Comparison of ENCODE assay signal across 26 cellular contexts in genomic region chr12:6672143-6672542, GRCh38. TPM values are rescaled to one million over a fixed set of nuclear protein-coding genes. Genes with fewer than 3 reads are reported as not detected.
"Had no signal": no experiment of that assay in that cellular context is flagged by ENCODE, and none has a peak within 500 bp of the region (broad histone marks: within the 10 kb centered on the region; RNA-seq: fewer than 3 reads in every experiment).

No MANE protein-coding gene starts in this region.

- ATAC-seq: left colon; left lung; naive thymus-derived CD8-positive, alpha-beta T cell; psoas muscle; sciatic nerve; stimulated activated memory B cell treated with anti-CD40 and anti-IgM and Interleukin-4, amounts not matched to agents 10 μg/mL and 1 μg/mL and 100 μg/mL, for 72 hours; stimulated activated naive CD8-positive, alpha-beta T cell treated with anti-CD3 and anti-CD28 coated beads, Interleukin-15, amount 100 ng/mL, for 72 hours had no signal

- H3K27me3 Mint-ChIP-seq: naive thymus-derived CD8-positive, alpha-beta T cell; stimulated activated memory B cell treated with anti-CD40 and anti-IgM and Interleukin-4, amounts not matched to agents 10 μg/mL and 1 μg/mL and 100 μg/mL, for 72 hours; stimulated activated naive CD8-positive, alpha-beta T cell treated with anti-CD3 and anti-CD28 coated beads, Interleukin-15, amount 100 ng/mL, for 72 hours; type B pancreatic cell had no signal

- H3K27ac Mint-ChIP-seq: nephron; stimulated activated memory B cell treated with anti-CD40 and anti-IgM and Interleukin-4, amounts not matched to agents 10 μg/mL and 1 μg/mL and 100 μg/mL, for 72 hours; type B pancreatic cell had no signal

- H3K4me3 ChIP-seq: left lung, psoas muscle, spleen, tibial nerve, uterus had no signal

- H3K4me1 ChIP-seq: left lung, parathyroid adenoma, psoas muscle, tibial nerve, uterus had no signal

- H3K4me3 Mint-ChIP-seq: immature natural killer cell; naive thymus-derived CD8-positive, alpha-beta T cell; nephron; neural crest cell; stimulated activated memory B cell treated with anti-CD40 and anti-IgM and Interleukin-4, amounts not matched to agents 10 μg/mL and 1 μg/mL and 100 μg/mL, for 72 hours; stimulated activated naive CD8-positive, alpha-beta T cell treated with anti-CD3 and anti-CD28 coated beads, Interleukin-15, amount 100 ng/mL, for 72 hours; type B pancreatic cell had no signal

- H3K9me3 ChIP-seq: left lung, neutrophil, psoas muscle, spleen, tibial nerve, uterus had no signal

- DNase-seq: hippocampal formation; immature natural killer cell; kidney; left colon; left lung; mesenchymal stem cell; naive thymus-derived CD8-positive, alpha-beta T cell; occipital lobe; psoas muscle; small intestine; spleen; stimulated activated CD4-positive, alpha-beta T cell treated with anti-CD3 and anti-CD28 coated beads, Interleukin-4, amount 100 ng/mL, for 24 hours; stimulated activated naive CD4-positive, alpha-beta T cell treated with Interleukin-2 at 50 U/mL for 16 hours; stimulated activated naive CD8-positive, alpha-beta T cell treated with anti-CD3 and anti-CD28 coated beads, Interleukin-15, amount 100 ng/mL, for 72 hours; substantia nigra; uterus had no signal

- H3K9me3 Mint-ChIP-seq: immature natural killer cell; naive thymus-derived CD8-positive, alpha-beta T cell; nephron; neural crest cell; stimulated activated memory B cell treated with anti-CD40 and anti-IgM and Interleukin-4, amounts not matched to agents 10 μg/mL and 1 μg/mL and 100 μg/mL, for 72 hours; stimulated activated naive CD8-positive, alpha-beta T cell treated with anti-CD3 and anti-CD28 coated beads, Interleukin-15, amount 100 ng/mL, for 72 hours; type B pancreatic cell had no signal

- H3K4me1 Mint-ChIP-seq: immature natural killer cell; nephron; neural crest cell; stimulated activated memory B cell treated with anti-CD40 and anti-IgM and Interleukin-4, amounts not matched to agents 10 μg/mL and 1 μg/mL and 100 μg/mL, for 72 hours; stimulated activated naive CD8-positive, alpha-beta T cell treated with anti-CD3 and anti-CD28 coated beads, Interleukin-15, amount 100 ng/mL, for 72 hours had no signal

- H3K27ac ChIP-seq: left lung, neutrophil, parathyroid adenoma, psoas muscle, spleen, tibial nerve, uterus had no signal

- H3K27me3 ChIP-seq: left lung, neutrophil, spleen, tibial nerve, uterus had no signal

RNA-seq across cellular contexts. Expression of gene PIANP, which starts 28.5 kb away (rescaled TPM):
- total RNA-seq: lower leg skin, lung microvascular endothelial cell had no signal
- polyA plus RNA-seq: immature natural killer cell had no signal

RNA-seq across cellular contexts. Expression of gene LPAR5, which starts 36.4 kb away (rescaled TPM):
- total RNA-seq: lung microvascular endothelial cell, neural crest cell had no signal
